Comparison of ENCODE assay signal across 7 cellular contexts in genomic region chr10:31929986-31930675, GRCh38. TPM values are rescaled to one million over a fixed set of nuclear protein-coding genes. Genes with fewer than 3 reads are reported as not detected.
DNase-seq lines count a peak whose midpoint lies in the region; ATAC-seq and TF ChIP-seq lines count a peak whose summit lies in the region.

No MANE protein-coding gene starts in this region.

- peaks cover 7% of the 10 kb centered on the region; the same call in 1 of the 2 replicates for H4K20me1 ChIP-seq in GM23248 (ENCODE audit: insufficient read depth)

- no peak for ATAC-seq in Panc1

- H3K9me2 ChIP-seq in GM23248 (ENCODE audit: insufficient read depth): no peaks in the 10 kb centered on the region

- in situ Hi-C loops in GM23248 (cut with MboI): no loop called here
- in situ Hi-C loops in Panc1 (cut with HindIII; ENCODE audit: low pct_unique_long_range_greater_than_20kb, low sequenced_read_pairs): no loop called here

- peaks cover 37% of the 10 kb centered on the region for H3K79me2 ChIP-seq in GM23248 (ENCODE audit: insufficient read depth)

- H3K4me1 Mint-ChIP-seq in chondrocyte (ENCODE audit: low read depth): peaks cover 30% of the 10 kb centered on the region

- peak; percentile 24 for DNase-seq in GM06990 (ENCODE audit: extremely low read depth, insufficient read length)
- DNase-seq in GM23248: peak; percentile 48
- no peak for DNase-seq in Panc1 (ENCODE audit: low read depth, low spot score)
- no peak for DNase-seq in chondrocyte (ENCODE audit: low spot score)
- peak; percentile 55 for DNase-seq in myocyte (ENCODE audit: low read depth)
- no peak for DNase-seq in NCI-H2227 treated with DMSO at 0.1 percent for 48 hours (lab: John Stamatoyannopoulos, UW)
- no peak for DNase-seq in SKM-1 (lab: John Stamatoyannopoulos, UW; ENCODE audit: unreplicated experiment)

- TF ChIP-seq CTCF in GM06990 (IDR thresholded peaks at IDR 0.05; ENCODE audit: insufficient read depth, low read length, poor library complexity, severe bottlenecking) (no peak), Panc1 (IDR thresholded peaks at IDR 0.05) (no peak), chondrocyte (IDR thresholded peaks at IDR 0.05) (peak; percentile 11)

- H3K36me3 Mint-ChIP-seq in chondrocyte (ENCODE audit: low read depth): no peaks in the 10 kb centered on the region

- peaks cover 29% of the 10 kb centered on the region for H3F3A ChIP-seq in GM23248 (ENCODE audit: insufficient read depth)

- no peaks in the 10 kb centered on the region for H3K27me3 Mint-ChIP-seq in chondrocyte (ENCODE audit: low read depth)

- peak overlapping the region; percentile 93 for H3K27ac ChIP-seq in GM23248
- peak overlapping the region; percentile 90 for H3K27ac ChIP-seq in Panc1 (ENCODE audit: low read length)

- H3K27ac Mint-ChIP-seq in chondrocyte (ENCODE audit: unreplicated experiment): peak overlapping the region; percentile 99

- H2AFZ ChIP-seq in GM23248: peak overlapping the region; percentile 93

- H3K9me3 ChIP-seq in GM23248 (ENCODE audit: low read depth) (no peaks in the 10 kb centered on the region), Panc1 (ENCODE audit: control insufficient read depth, insufficient read depth, low read depth, low read length) (no peaks in the 10 kb centered on the region)

- H3K4me3 ChIP-seq in GM06990 (replicated peaks; ENCODE audit: low read depth, low read length) (peak overlapping the region; percentile 89), GM23248 (peak overlapping the region; percentile 89), Panc1 (ENCODE audit: low read depth in 2 of 2, low read length in 2 of 2) (peak overlapping the region; percentile 73 to 88)

- H3K9me3 Mint-ChIP-seq in chondrocyte (ENCODE audit: low read depth): no peaks in the 10 kb centered on the region

- no peaks in the 10 kb centered on the region for H3K27me3 ChIP-seq in GM06990 (replicated peaks; ENCODE audit: control insufficient read depth, insufficient read depth, low read length)
- no peaks in the 10 kb centered on the region for H3K27me3 ChIP-seq in GM23248 (replicated peaks; ENCODE audit: insufficient read depth)
- H3K27me3 ChIP-seq in Panc1 (ENCODE audit: control insufficient read depth, insufficient read depth, low read length): no peaks in the 10 kb centered on the region

- intact Hi-C loops in Panc1 (cut with micrococcal nuclease; ENCODE audit: unreplicated experiment): loop anchor here (5.0 kb wide), 1 partner anchor 63 kb away; no protein-coding TSS in a partner anchor

- no peaks in the 10 kb centered on the region for H3K36me3 ChIP-seq in GM06990 (ENCODE audit: control insufficient read depth, insufficient read depth, low read length)
- H3K36me3 ChIP-seq in GM23248 (ENCODE audit: low read depth): no peaks in the 10 kb centered on the region
- no peaks in the 10 kb centered on the region; the same call in 1 of the 2 replicates for H3K36me3 ChIP-seq in Panc1 (ENCODE audit: control insufficient read depth, insufficient read depth, low read length)

- 3 to 4% methylated on average over 11 of the region's 11 CpGs for WGBS in GM23248 (ENCODE audit: low coverage in 1 of 2, low lambda C conversion rate in 2 of 2, missing lambda C conversion rate in 2 of 2), 2 experiments

- H3K4me2 ChIP-seq in GM23248 (ENCODE audit: unreplicated experiment): peak overlapping the region; percentile 97

- H3K9ac ChIP-seq in GM23248: peak overlapping the region; percentile 96

- H3K4me1 ChIP-seq in GM23248 (ENCODE audit: insufficient read depth) (peaks cover 31% of the 10 kb centered on the region), Panc1 (ENCODE audit: control insufficient read depth, insufficient read depth, low read length) (peaks cover 12% of the 10 kb centered on the region)

- POLR2A ChIA-PET in Panc1 (lab: Charles Lee): no interaction called here

- BruUV-seq in Panc1 (replicated peaks; lab: Mats Ljungman, UMichigan): TSS peak; percentile 86

- peak overlapping the region; percentile 86 for H3K4me3 Mint-ChIP-seq in chondrocyte (ENCODE audit: unreplicated experiment)

- CTCF ChIA-PET in Panc1 (lab: Charles Lee): interaction anchor here (0.7 kb wide), 1 partner anchor 68 kb away, joined by 3 read pairs; no protein-coding TSS in a partner anchor

RNA-seq across cellular contexts. Expression of gene ARHGAP12, which starts 1.5 kb away (rescaled TPM):
- 43.3 and 47.3 TPM in 2 replicates for total RNA-seq in GM23248 (2014; rRNA removed; shearing (Covaris generic))
- 20.1 and 20.3 TPM in 2 replicates for polyA plus RNA-seq in GM23248 (2016; fragmentation: Nextera tagmentation; extraction: Ambion mirVana)
- total RNA-seq in Panc1 (2021; ENCODE audit: unreplicated experiment): 22.9 TPM
- polyA plus RNA-seq in Panc1 (2012; ENCODE audit: insufficient read length): 12.0 TPM
- total RNA-seq in chondrocyte: 16.5 to 18.1 TPM (median 16.7 TPM) in 3 replicates
- total RNA-seq in myocyte: 81.9 and 82.2 TPM in 2 replicates
- polyA plus RNA-seq in myocyte (2012): 16.5 TPM

Comparison
In these comparisons a context has a peak if more than half of its experiments do, and no peak if none do; other contexts are left out.
1. DNase-seq: peak in GM06990 (single experiment), GM23248 (single experiment) and myocyte (single experiment); none in Panc1 (single experiment), chondrocyte (single experiment), NCI-H2227 treated with DMSO at 0.1 percent for 48 hours (single experiment) and SKM-1 (single experiment).
2. Peak in every context shown above with its lines, with median percentiles within 50 percentile points of each other: H3K4me3 ChIP-seq.